16 cellular contexts compared by ENCODE assay signal in genomic region chr12:3552726-3553045, GRCh38.
DNase-seq lines count a peak whose midpoint lies in the region; ATAC-seq and TF ChIP-seq lines count a peak whose summit lies in the region.
"Had no signal": no experiment of that assay in that cellular context is flagged by ENCODE, and none has a peak within 500 bp of the region (broad histone marks: within the 10 kb centered on the region; RNA-seq: fewer than 3 reads in every experiment).

No MANE protein-coding gene starts in this region.

- no peaks in the 10 kb centered on the region for H3K36me3 ChIP-seq in stomach
- H3K36me3 ChIP-seq: BLaER1 had no signal

- H3K4me1 ChIP-seq in stomach (no peaks in the 10 kb centered on the region), foreskin keratinocyte (no peaks in the 10 kb centered on the region)
- H3K4me1 ChIP-seq: Caco-2 had no signal

- H3K9me3 Mint-ChIP-seq in activated CD8-positive, alpha-beta memory T cell treated with anti-CD3 and anti-CD28 coated beads, Interleukin-2, amount 10 ng/mL, durations not matched to agents 7 days and 5 days (ENCODE audit: low read depth) = no peaks in the 10 kb centered on the region
- H3K9me3 Mint-ChIP-seq in stimulated activated naive CD8-positive, alpha-beta T cell treated with anti-CD3 and anti-CD28 coated beads, Interleukin-15, amount 100 ng/mL, for 72 hours = no peaks in the 10 kb centered on the region
- H3K9me3 Mint-ChIP-seq: HFFc6 had no signal

- no peaks in the 10 kb centered on the region for H3K36me3 Mint-ChIP-seq in activated CD8-positive, alpha-beta memory T cell treated with anti-CD3 and anti-CD28 coated beads, Interleukin-2, amount 10 ng/mL, durations not matched to agents 7 days and 5 days
- H3K36me3 Mint-ChIP-seq: CD8-positive, alpha-beta memory T cell had no signal

- no peak overlapping the region for H3K4me3 Mint-ChIP-seq in activated CD8-positive, alpha-beta memory T cell treated with anti-CD3 and anti-CD28 coated beads, Interleukin-2, amount 10 ng/mL, durations not matched to agents 7 days and 5 days
- no peak overlapping the region for H3K4me3 Mint-ChIP-seq in stimulated activated naive CD8-positive, alpha-beta T cell treated with anti-CD3 and anti-CD28 coated beads, Interleukin-15, amount 100 ng/mL, for 72 hours
- H3K4me3 Mint-ChIP-seq: CD8-positive, alpha-beta memory T cell; HFFc6 had no signal

- intact Hi-C loops in stomach (cut with DNase I; ENCODE audit: low total_unique reads) = no loop called here

- DNase-seq in activated CD8-positive, alpha-beta memory T cell treated with anti-CD3 and anti-CD28 coated beads for 24 hours = peak; percentile 44
- DNase-seq in activated CD8-positive, alpha-beta memory T cell treated with anti-CD3 and anti-CD28 coated beads, Interleukin-2, amount 10 ng/mL, durations not matched to agents 7 days and 5 days = no peak
- DNase-seq in stimulated activated naive CD8-positive, alpha-beta T cell treated with anti-CD3 and anti-CD28 coated beads, Interleukin-15, amount 100 ng/mL, for 72 hours = no peak
- DNase-seq in stimulated activated naive CD8-positive, alpha-beta T cell treated with anti-CD3 and anti-CD28 coated beads, Interleukin-15, Interleukin-2, amounts not matched to agents 100 U/mL and 50 U/mL, for 24 hours = no peak
- DNase-seq in stomach = peak; percentile 16
- DNase-seq in foreskin keratinocyte = no peak
- DNase-seq: AML-193; Caco-2; CD8-positive, alpha-beta memory T cell; GF-D8; HCEC 1CT; HFFc6 had no signal

- no peak overlapping the region for H3K27ac ChIP-seq in stomach
- H3K27ac ChIP-seq in foreskin keratinocyte = no peak overlapping the region
- H3K27ac ChIP-seq: 22Rv1, BLaER1 had no signal

- no peaks in the 10 kb centered on the region for H3K9me3 ChIP-seq in stomach
- H3K9me3 ChIP-seq: BLaER1, Caco-2 had no signal

- no peak overlapping the region for H3K4me3 ChIP-seq in stomach
- H3K4me3 ChIP-seq: BLaER1 had no signal

- TF ChIP-seq POLR2A in stomach (IDR thresholded peaks at IDR 0.05) = no peak

- peaks cover 21% of the 10 kb centered on the region for H3K27me3 Mint-ChIP-seq in activated CD8-positive, alpha-beta memory T cell treated with anti-CD3 and anti-CD28 coated beads, Interleukin-2, amount 10 ng/mL, durations not matched to agents 7 days and 5 days
- H3K27me3 Mint-ChIP-seq in stimulated activated naive CD8-positive, alpha-beta T cell treated with anti-CD3 and anti-CD28 coated beads, Interleukin-15, amount 100 ng/mL, for 72 hours = peaks cover 19% of the 10 kb centered on the region

- H3K4me1 Mint-ChIP-seq in activated CD8-positive, alpha-beta memory T cell treated with anti-CD3 and anti-CD28 coated beads, Interleukin-2, amount 10 ng/mL, durations not matched to agents 7 days and 5 days = no peaks in the 10 kb centered on the region
- no peaks in the 10 kb centered on the region for H3K4me1 Mint-ChIP-seq in stimulated activated naive CD8-positive, alpha-beta T cell treated with anti-CD3 and anti-CD28 coated beads, Interleukin-15, amount 100 ng/mL, for 72 hours
- H3K4me1 Mint-ChIP-seq: CD8-positive, alpha-beta memory T cell had no signal

- H3K27me3 ChIP-seq in stomach (peaks cover 0 to 35% (median 4%) of the 10 kb centered on the region in 3 donors), foreskin keratinocyte (peaks cover 24% of the 10 kb centered on the region)
- H3K27me3 ChIP-seq: BLaER1 had no signal

- no peak overlapping the region for H3K27ac Mint-ChIP-seq in activated CD8-positive, alpha-beta memory T cell treated with anti-CD3 and anti-CD28 coated beads, Interleukin-2, amount 10 ng/mL, durations not matched to agents 7 days and 5 days
- H3K27ac Mint-ChIP-seq in stimulated activated naive CD8-positive, alpha-beta T cell treated with anti-CD3 and anti-CD28 coated beads, Interleukin-15, amount 100 ng/mL, for 72 hours = no peak overlapping the region
- H3K27ac Mint-ChIP-seq: CD8-positive, alpha-beta memory T cell; HFFc6 had no signal

- ATAC-seq in activated CD8-positive, alpha-beta memory T cell treated with anti-CD3 and anti-CD28 coated beads, Interleukin-2, amount 10 ng/mL, durations not matched to agents 7 days and 5 days = no peak
- ATAC-seq in stimulated activated naive CD8-positive, alpha-beta T cell treated with anti-CD3 and anti-CD28 coated beads, Interleukin-15, amount 100 ng/mL, for 72 hours = peak; percentile 7
- ATAC-seq in stimulated activated naive CD8-positive, alpha-beta T cell treated with anti-CD3 and anti-CD28 coated beads, Interleukin-15, Interleukin-2, amounts not matched to agents 100 U/mL and 50 U/mL, for 24 hours = no peak
- ATAC-seq in foreskin keratinocyte (no peak), HG02885 (IDR thresholded peaks at IDR 0.05; ENCODE audit: poor library complexity, unreplicated experiment) (no peak)
- ATAC-seq: HepG2 had no signal

- 65 to 75% (median 70%) methylated on average over 6 to 7 of the region's 7 CpGs for WGBS in stomach, 5 donors

- no peak for TF ChIP-seq EP300 in stomach (IDR thresholded peaks at IDR 0.05)

- no peak for TF ChIP-seq CTCF in stomach (IDR thresholded peaks at IDR 0.05)
- TF ChIP-seq CTCF in foreskin keratinocyte (conservative IDR thresholded peaks at IDR 0.05) = no peak

- CTCF ChIA-PET in activated CD8-positive, alpha-beta memory T cell treated with anti-CD3 and anti-CD28 coated beads, Interleukin-2, amount 10 ng/mL, durations not matched to agents 7 days and 5 days (lab: Charles Lee) = interaction anchor here (1.3 kb wide), 1 partner anchor 14 kb away, joined by 4 read pairs; no protein-coding TSS in a partner anchor

Comparison
In these comparisons a context has a peak if more than half of its experiments do, and no peak if none do; other contexts are left out.
1. DNase-seq: peak in activated CD8-positive, alpha-beta memory T cell treated with anti-CD3 and anti-CD28 coated beads for 24 hours (single experiment) and stomach (single experiment); none in activated CD8-positive, alpha-beta memory T cell treated with anti-CD3 and anti-CD28 coated beads, Interleukin-2, amount 10 ng/mL, durations not matched to agents 7 days and 5 days (single experiment), stimulated activated naive CD8-positive, alpha-beta T cell treated with anti-CD3 and anti-CD28 coated beads, Interleukin-15, amount 100 ng/mL, for 72 hours (0 of 2), stimulated activated naive CD8-positive, alpha-beta T cell treated with anti-CD3 and anti-CD28 coated beads, Interleukin-15, Interleukin-2, amounts not matched to agents 100 U/mL and 50 U/mL, for 24 hours (single experiment) and foreskin keratinocyte (0 of 2).